8 cellular contexts compared by ENCODE assay signal in the genomic region with DNA sequence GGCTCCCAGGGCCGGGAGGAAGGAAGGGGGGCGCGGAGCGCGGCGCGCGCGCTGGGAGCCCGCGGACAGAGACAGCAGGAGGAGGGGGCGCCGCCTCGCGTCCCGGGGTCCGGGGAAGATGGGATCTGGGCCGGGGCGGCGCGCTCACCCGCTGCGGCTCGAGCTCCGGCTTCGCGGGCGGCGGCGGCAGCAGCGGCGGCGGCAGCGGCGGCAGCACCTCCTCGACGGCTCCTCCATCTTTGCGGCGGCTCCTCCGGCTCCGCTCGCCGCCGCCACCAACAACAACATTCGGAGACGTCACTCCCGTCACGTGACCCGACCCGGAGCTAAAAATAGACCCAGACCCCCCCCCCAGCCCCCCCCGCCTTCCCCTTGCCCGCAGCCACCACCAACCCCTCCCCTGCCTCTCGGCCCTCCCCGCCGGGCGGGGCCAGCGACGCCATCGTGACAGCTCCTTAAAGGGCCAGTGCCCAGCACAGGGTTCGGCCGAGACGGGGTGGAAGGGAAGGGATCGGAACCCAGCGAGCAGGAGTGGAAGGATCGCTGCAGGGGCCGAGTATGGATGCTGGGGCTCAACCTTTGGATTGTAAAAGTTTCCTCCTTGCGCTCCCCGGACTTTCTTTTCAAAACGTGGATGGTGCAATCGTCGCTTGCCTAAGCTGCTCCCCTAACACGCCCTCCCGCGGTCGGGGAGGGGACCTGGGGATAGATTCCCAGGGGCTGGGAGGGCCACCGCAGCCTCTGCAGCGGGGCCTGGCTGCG. TPM values are rescaled to one million over a fixed set of nuclear protein-coding genes. Genes with fewer than 3 reads are reported as not detected.
DNase-seq lines count a peak whose midpoint lies in the region; ATAC-seq, FAIRE-seq and TF ChIP-seq lines count a peak whose summit lies in the region.

TSS of gene HDAC5 (minus strand) at position 286 of the 762 bp plus-strand sequence. CDS start 6,126 bp downstream, outside the sequence.

- H3K23ac ChIP-seq in H1 (ENCODE audit: insufficient read length), result no peak within 1 kb of the TSS

- TF ChIP-seq CTCF in Calu3 (IDR thresholded peaks at IDR 0.05; ENCODE audit: unreplicated experiment), result peak; percentile 80
- peak; percentile 19 to 57 (median 52); a peak in 3 of 4 replicates for TF ChIP-seq CTCF in H1 (IDR thresholded peaks at IDR 0.05; ENCODE audit: control extremely low read depth in 1 of 3, insufficient read depth in 1 of 3, low read depth in 1 of 3, low read length in 3 of 3)

- H3K4me3 ChIP-seq in HUES48 (ENCODE audit: low read depth, low read length) (peak within 1 kb of the TSS; percentile 96), H1 (ENCODE audit: extremely low read depth in 1 of 4, insufficient read depth in 2 of 4, low read depth in 3 of 4, low read length in 4 of 4) (peak within 1 kb of the TSS; percentile 77 to 99 (median 88))

- peak; percentile 11 to 25; a peak in 2 of 4 replicates for TF ChIP-seq RAD21 in H1 (IDR thresholded peaks at IDR 0.05 in 1 of 2, conservative IDR thresholded peaks at IDR 0.05 in 1 of 2; ENCODE audit: low read depth in 2 of 2, low read length in 2 of 2)

- H3K27ac Mint-ChIP-seq in Calu3 (ENCODE audit: unreplicated experiment), result peak within 1 kb of the TSS; percentile 93
- H3K27ac Mint-ChIP-seq in activated CD8-positive, alpha-beta memory T cell treated with anti-CD3 and anti-CD28 coated beads, Interleukin-2, amount 10 ng/mL, durations not matched to agents 7 days and 5 days, result peak within 1 kb of the TSS; percentile 97

- peak within 1 kb of the TSS; percentile 33 for H3K56ac ChIP-seq in H1 (replicated peaks; ENCODE audit: insufficient read length, low read depth, low read length)

- peak within 1 kb of the TSS; percentile 90 for H2BK5ac ChIP-seq in H1 (ENCODE audit: low read depth, low read length)

- peak within 1 kb of the TSS; percentile 82 for H4K5ac ChIP-seq in H1 (ENCODE audit: insufficient read length, low read depth, low read length)

- H3K4me2 ChIP-seq in H1 (ENCODE audit: insufficient read depth in 1 of 2, low read depth in 2 of 2, low read length in 2 of 2), result peak within 1 kb of the TSS; percentile 81 to 93

- no peak within 1 kb of the TSS for H4K91ac ChIP-seq in H1 (replicated peaks; ENCODE audit: insufficient read length, low read length)

- H2AK5ac ChIP-seq in H1 (ENCODE audit: low read depth, low read length), result no peak within 1 kb of the TSS; the same call in 1 of the 2 replicates

- H3K4ac ChIP-seq in H1 (replicated peaks; ENCODE audit: insufficient read length, low read depth, low read length), result no peak within 1 kb of the TSS

- H3K36me3 Mint-ChIP-seq in Calu3 (ENCODE audit: insufficient read depth, unreplicated experiment), result peaks cover 20% of the 10 kb centered on the region
- H3K36me3 Mint-ChIP-seq in activated CD8-positive, alpha-beta memory T cell treated with anti-CD3 and anti-CD28 coated beads, Interleukin-2, amount 10 ng/mL, durations not matched to agents 7 days and 5 days, result no peaks in the 10 kb centered on the region

- no peak for TF ChIP-seq EP300 in H1 (IDR thresholded peaks at IDR 0.05; ENCODE audit: borderline replicate concordance in 1 of 2, low read depth in 2 of 2, low read length in 2 of 2)

- peak; percentile 88 for ATAC-seq in GM21390 (IDR thresholded peaks at IDR 0.05; ENCODE audit: unreplicated experiment)
- ATAC-seq in activated CD8-positive, alpha-beta memory T cell treated with anti-CD3 and anti-CD28 coated beads, Interleukin-2, amount 10 ng/mL, durations not matched to agents 7 days and 5 days, result peak; percentile 96

- no peaks in the 10 kb centered on the region for H3K9me3 ChIP-seq in HUES48 (ENCODE audit: control insufficient read depth, insufficient read depth, low read length)
- no peaks in the 10 kb centered on the region for H3K9me3 ChIP-seq in H1 (ENCODE audit: insufficient read depth in 2 of 2, low read depth in 1 of 2, low read length in 1 of 2)

- POLR2A ChIA-PET in H1 (lab: Charles Lee; ENCODE audit: partially characterized antibody), result interaction anchor here (0.6 to 3.1 kb wide), 24 partner anchors 8 to 229 kb away, joined by 3 to 24 read pairs (median 4); partner anchors contain the start of genes ASB16, G6PC3, LSM12 and RUNDC3A

- peaks cover 21% of the 10 kb centered on the region for H3K27me3 Mint-ChIP-seq in Calu3 (ENCODE audit: unreplicated experiment)
- no peaks in the 10 kb centered on the region for H3K27me3 Mint-ChIP-seq in activated CD8-positive, alpha-beta memory T cell treated with anti-CD3 and anti-CD28 coated beads, Interleukin-2, amount 10 ng/mL, durations not matched to agents 7 days and 5 days

- peak within 1 kb of the TSS; percentile 85 for H3K18ac ChIP-seq in H1 (ENCODE audit: extremely low read depth, low read length)

- peaks cover 0 to 8% of the 10 kb centered on the region in 2 experiments for H4K20me1 ChIP-seq in H1 (replicated peaks in 1 of 2; ENCODE audit: control insufficient read depth in 1 of 2, insufficient read depth in 2 of 2, low read length in 2 of 2)

- CTCF ChIA-PET in Calu3 (lab: Charles Lee), result interaction anchor here (0.6 to 1.6 kb wide), 24 partner anchors 8 to 833 kb away, joined by 3 to 18 read pairs (median 5); partner anchors contain the start of genes G6PC3, HROB and LSM12
- CTCF ChIA-PET in activated CD8-positive, alpha-beta memory T cell treated with anti-CD3 and anti-CD28 coated beads, Interleukin-2, amount 10 ng/mL, durations not matched to agents 7 days and 5 days (lab: Charles Lee), result interaction anchor here (0.6 to 1.8 kb wide), 22 partner anchors 10 to 224 kb away, joined by 3 to 17 read pairs (median 4); partner anchors contain the start of genes GRN, HROB, LSM12 and TMUB2
- CTCF ChIA-PET in H1 (lab: Charles Lee; ENCODE audit: partially characterized antibody), result interaction anchor here (0.6 to 20.6 kb wide), 11 partner anchors 8 to 135 kb away, joined by 3 to 638 read pairs (median 5); partner anchors contain the start of genes ASB16 and HROB

- intact Hi-C loops in Calu3 (cut with micrococcal nuclease; ENCODE audit: unreplicated experiment), result no loop called here

- H3K4me1 ChIP-seq in HUES48 (ENCODE audit: control insufficient read depth, insufficient read depth, low read length) (peaks cover 31% of the 10 kb centered on the region), H1 (replicated peaks in 1 of 4; ENCODE audit: control insufficient read depth in 3 of 4, insufficient read depth in 4 of 4, low read length in 3 of 4) (peaks cover 14 to 26% (median 18%) of the 10 kb centered on the region in 4 experiments)

- H3K9me3 Mint-ChIP-seq in Calu3 (ENCODE audit: low read depth, unreplicated experiment), result no peaks in the 10 kb centered on the region
- no peaks in the 10 kb centered on the region for H3K9me3 Mint-ChIP-seq in activated CD8-positive, alpha-beta memory T cell treated with anti-CD3 and anti-CD28 coated beads, Interleukin-2, amount 10 ng/mL, durations not matched to agents 7 days and 5 days (ENCODE audit: low read depth)

- H2BK20ac ChIP-seq in H1 (ENCODE audit: low read length), result no peak within 1 kb of the TSS; the same call in 1 of the 2 replicates

- H3K36me3 ChIP-seq in HUES48 (ENCODE audit: control insufficient read depth, insufficient read depth, low read length) (no peaks in the 10 kb centered on the region), H1 (ENCODE audit: control insufficient read depth in 2 of 4, insufficient read depth in 4 of 4, low read length in 3 of 4) (no peaks in the 10 kb centered on the region)

- no peak for FAIRE-seq in H1 (lab: Jason Lieb, UNC)

- peak in 1 of 2 experiments; percentile 38; a peak in 2 of 3 replicates for TF ChIP-seq POLR2A in H1 (IDR thresholded peaks at IDR 0.05; ENCODE audit: control extremely low read depth in 1 of 2, low read depth in 2 of 2, low read length in 2 of 2)

- peak within 1 kb of the TSS; percentile 96 for H4K8ac ChIP-seq in H1 (ENCODE audit: extremely low read depth, insufficient read depth, low read length)

- H3K4me1 Mint-ChIP-seq in Calu3 (ENCODE audit: low read depth, unreplicated experiment), result no peaks in the 10 kb centered on the region
- peaks cover 18% of the 10 kb centered on the region for H3K4me1 Mint-ChIP-seq in activated CD8-positive, alpha-beta memory T cell treated with anti-CD3 and anti-CD28 coated beads, Interleukin-2, amount 10 ng/mL, durations not matched to agents 7 days and 5 days

- H2BK120ac ChIP-seq in H1 (replicated peaks; ENCODE audit: low read depth, low read length), result no peak within 1 kb of the TSS

- H3K27me3 ChIP-seq in HUES48 (ENCODE audit: control insufficient read depth, insufficient read depth, low read length) (no peaks in the 10 kb centered on the region; the same call in 1 of the 2 replicates), H1 (replicated peaks in 1 of 4; ENCODE audit: control insufficient read depth in 3 of 4, extremely low read depth in 1 of 4, insufficient read depth in 3 of 4, low read length in 3 of 4) (no peaks in the 10 kb centered on the region)

- H3K27ac ChIP-seq in HUES48 (ENCODE audit: low read depth, low read length) (peak within 1 kb of the TSS; percentile 93), H1 (ENCODE audit: low read depth, low read length) (peak within 1 kb of the TSS; percentile 89)

- H3K9ac ChIP-seq in HUES48 (ENCODE audit: low read depth, low read length) (peak within 1 kb of the TSS; percentile 93), H1 (replicated peaks in 1 of 4; ENCODE audit: extremely low read depth in 1 of 4, low read depth in 3 of 4, low read length in 3 of 4) (peak within 1 kb of the TSS; percentile 75 to 99 (median 85))

- BruUV-seq in Calu3 (replicated peaks; lab: Mats Ljungman, UMichigan), result no TSS peak

- peaks cover 7% of the 10 kb centered on the region; the same call in 1 of the 2 replicates for H3K23me2 ChIP-seq in H1 (ENCODE audit: low read depth, low read length)

- peak within 1 kb of the TSS; percentile 86 for H3K4me3 Mint-ChIP-seq in Calu3 (ENCODE audit: low read depth, unreplicated experiment)
- H3K4me3 Mint-ChIP-seq in activated CD8-positive, alpha-beta memory T cell treated with anti-CD3 and anti-CD28 coated beads, Interleukin-2, amount 10 ng/mL, durations not matched to agents 7 days and 5 days, result peak within 1 kb of the TSS; percentile 91

- H2BK15ac ChIP-seq in H1 (ENCODE audit: low read length), result 0 out of 2 replicates have a peak within 1 kb of the TSS, but pooled peaks have one; percentile 92

- peaks cover 21% of the 10 kb centered on the region for H3K79me1 ChIP-seq in H1 (ENCODE audit: low read depth, low read length)

- DNase-seq in Calu3 (peak; percentile 98), NOMO-1 treated with dmso at 0.1 percent for 144 hours (lab: John Stamatoyannopoulos, UW; ENCODE audit: unreplicated experiment) (peak; percentile 92), H1 (ENCODE audit: low read depth in 1 of 2, low spot score in 2 of 2) (peak; percentile 72 to 93), mesenteric fat pad (ENCODE audit: low spot score) (peak; percentile 98)
- DNase-seq in activated CD8-positive, alpha-beta memory T cell treated with anti-CD3 and anti-CD28 coated beads, Interleukin-2, amount 10 ng/mL, durations not matched to agents 7 days and 5 days, result peak; percentile 96
- peak; percentile 89 for DNase-seq in stimulated activated CD8-positive, alpha-beta memory T cell treated with anti-CD3 and anti-CD28 coated beads, Interleukin-15, amount 100 ng/mL, for 1 hour (ENCODE audit: low read depth)

- no peak within 1 kb of the TSS for H3K14ac ChIP-seq in H1 (ENCODE audit: insufficient read length)

- 2% methylated on average over 26 of the region's 78 CpGs; no CpG with 5 or more reads in 1 of the 2 experiments for WGBS in H1 (ENCODE audit: extremely low coverage in 1 of 2, insufficient coverage in 1 of 2, insufficient read length in 1 of 2, insufficient replicate concordance in 2 of 2, low coverage in 1 of 2, low lambda C conversion rate in 2 of 2, missing lambda C conversion rate in 1 of 2), 2 experiments

- H3K79me2 ChIP-seq in H1 (ENCODE audit: control insufficient read depth in 1 of 2, insufficient read depth in 2 of 2, low read length in 2 of 2), result peaks cover 0 to 45% of the 10 kb centered on the region in 2 experiments; a peak in 2 of 4 replicates

- peak within 1 kb of the TSS; percentile 96; the same call in 1 of the 2 replicates for H2BK12ac ChIP-seq in H1 (ENCODE audit: low read depth, low read length)

- H2AFZ ChIP-seq in H1 (ENCODE audit: low read length), result peak within 1 kb of the TSS; percentile 89

RNA-seq across cellular contexts. Expression of gene HDAC5, which starts in this region (rescaled TPM):
- total RNA-seq in Calu3 (2022) (22.4 and 22.8 TPM in 2 replicates), mesenteric fat pad (34.9 TPM)
- 10 to 100 TPM; 25.5 to 32.5 TPM for total RNA-seq in activated CD8-positive, alpha-beta memory T cell treated with anti-CD3 and anti-CD28 coated beads, Interleukin-2, amount 10 ng/mL, durations not matched to agents 7 days and 5 days
- total RNA-seq in H1 (2021; fragmentation: NEBNext Ultra II Directional; extraction: Animal tissue kit (Norgen Biotek cat#: 25700)), result 48.5 and 54.0 TPM in 2 replicates
- polyA plus RNA-seq in H1 (2011; rRNA removed), result 54.4 and 79.2 TPM in 2 replicates
- 78.3 TPM for polyA plus RNA-seq in H1 (2011; cell fraction: cytosol; rRNA removed)
- polyA plus RNA-seq in H1 (2011; cell fraction: nucleus; rRNA removed), result 103 TPM
- polyA plus RNA-seq in H1 (2012, experiment 1 of 2), result 31.8 to 62.6 TPM (median 53.9 TPM) in 4 replicates
- polyA plus RNA-seq in H1 (2012, experiment 2 of 2), result 44.0 TPM
- 23.8 TPM for polyA plus RNA-seq in H1 (2013, experiment 1 of 2)
- 23.7 TPM for polyA plus RNA-seq in H1 (2013, experiment 2 of 2)
- polyA minus RNA-seq in H1 (2011; rRNA and poly(A)+ RNA removed), result 77.4 and 115 TPM in 2 replicates
- 41.8 TPM for polyA minus RNA-seq in H1 (2011; cell fraction: cytosol; rRNA and poly(A)+ RNA removed)
- polyA minus RNA-seq in H1 (2011; cell fraction: nucleus; rRNA and poly(A)+ RNA removed), result 57.9 TPM

Comparison
In these comparisons a context has a peak if more than half of its experiments do, and no peak if none do; other contexts are left out.
1. Peak in every context shown above with its lines: DNase-seq, ATAC-seq, H3K4me3 ChIP-seq and H3K27ac ChIP-seq.